In the genomic region with DNA sequence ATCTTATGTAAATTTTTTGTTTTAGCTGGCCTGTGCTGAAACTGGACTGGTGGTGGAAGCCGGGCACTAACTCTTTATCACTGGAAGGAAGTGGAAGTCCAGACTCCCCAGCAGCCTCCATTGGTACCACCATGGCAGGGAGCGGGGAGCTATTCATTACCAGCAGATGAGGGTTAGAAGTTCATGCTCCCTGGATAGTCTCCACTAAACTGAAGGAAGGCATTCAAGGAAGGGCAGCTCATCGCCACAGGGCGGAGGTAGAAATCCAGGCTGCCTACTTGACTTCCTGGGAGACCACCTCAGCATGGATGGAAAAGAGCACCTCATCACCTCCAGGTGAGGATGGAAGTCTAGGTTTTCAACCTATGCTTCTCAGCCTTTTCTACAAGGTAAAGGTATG, we compare ENCODE assay signal across 27 cellular contexts.
"Had no signal": no experiment of that assay in that cellular context is flagged by ENCODE, and none has a peak within 500 bp of the region (broad histone marks: within the 10 kb centered on the region; RNA-seq: fewer than 3 reads in every experiment).

No MANE protein-coding gene starts in this region.

- H3K4me3 ChIP-seq: colonic mucosa, gastroesophageal sphincter, heart left ventricle, hepatocyte, lung, mucosa of descending colon had no signal

- H3K27ac ChIP-seq: colonic mucosa, epithelial cell of prostate, foreskin keratinocyte, gastroesophageal sphincter, hepatocyte had no signal

- H3K4me1 ChIP-seq: colonic mucosa, foreskin keratinocyte had no signal

- H3K27me3 ChIP-seq: colonic mucosa, foreskin keratinocyte, gastroesophageal sphincter, heart left ventricle, hepatocyte had no signal

- H3K36me3 ChIP-seq: colonic mucosa, gastroesophageal sphincter, heart left ventricle had no signal

- H3K9me3 Mint-ChIP-seq: dendritic cell treated with granulocyte-macrophage colony-stimulating factor and Interleukin-4, amounts not matched to agents 40 ng/mL and 50 ng/mL, for 4 days; effector memory CD8-positive, alpha-beta T cell; endodermal cell; immature natural killer cell had no signal

- DNase-seq: cerebellar nuclear complex; colonic mucosa; cortex of kidney; effector CD8-positive, alpha-beta T cell; effector memory CD8-positive, alpha-beta T cell; endodermal cell; erythroblast; foreskin keratinocyte; heart left ventricle; hypothalamus; immature natural killer cell; islet precursor cell; kidney; kidney glomerular epithelial cell; left colon; left ventricle myocardium superior; mammary epithelial cell; mucosa of descending colon had no signal

- H3K4me3 Mint-ChIP-seq: dendritic cell treated with granulocyte-macrophage colony-stimulating factor and Interleukin-4, amounts not matched to agents 40 ng/mL and 50 ng/mL, for 4 days; effector memory CD8-positive, alpha-beta T cell; endodermal cell; immature natural killer cell; memory B cell; mesothelial cell of epicardium had no signal

- H3K36me3 Mint-ChIP-seq: immature natural killer cell, memory B cell, mesothelial cell of epicardium had no signal

- H3K4me1 Mint-ChIP-seq: immature natural killer cell, mesothelial cell of epicardium had no signal

- H3K9me3 ChIP-seq: colonic mucosa, gastroesophageal sphincter, heart left ventricle, mucosa of descending colon had no signal

- ATAC-seq: effector memory CD8-positive, alpha-beta T cell; esophagus mucosa; foreskin keratinocyte; gastroesophageal sphincter; heart left ventricle; left colon; left lobe of liver; left ventricle myocardium superior; mucosa of descending colon had no signal

- H3K27ac Mint-ChIP-seq: dendritic cell treated with granulocyte-macrophage colony-stimulating factor and Interleukin-4, amounts not matched to agents 40 ng/mL and 50 ng/mL, for 4 days; effector memory CD8-positive, alpha-beta T cell; endodermal cell; immature natural killer cell; memory B cell; mesothelial cell of epicardium had no signal

- H3K27me3 Mint-ChIP-seq: dendritic cell treated with granulocyte-macrophage colony-stimulating factor and Interleukin-4, amounts not matched to agents 40 ng/mL and 50 ng/mL, for 4 days had no signal
